Comparison of ENCODE assay signal across 1 cellular context in the genomic region with DNA sequence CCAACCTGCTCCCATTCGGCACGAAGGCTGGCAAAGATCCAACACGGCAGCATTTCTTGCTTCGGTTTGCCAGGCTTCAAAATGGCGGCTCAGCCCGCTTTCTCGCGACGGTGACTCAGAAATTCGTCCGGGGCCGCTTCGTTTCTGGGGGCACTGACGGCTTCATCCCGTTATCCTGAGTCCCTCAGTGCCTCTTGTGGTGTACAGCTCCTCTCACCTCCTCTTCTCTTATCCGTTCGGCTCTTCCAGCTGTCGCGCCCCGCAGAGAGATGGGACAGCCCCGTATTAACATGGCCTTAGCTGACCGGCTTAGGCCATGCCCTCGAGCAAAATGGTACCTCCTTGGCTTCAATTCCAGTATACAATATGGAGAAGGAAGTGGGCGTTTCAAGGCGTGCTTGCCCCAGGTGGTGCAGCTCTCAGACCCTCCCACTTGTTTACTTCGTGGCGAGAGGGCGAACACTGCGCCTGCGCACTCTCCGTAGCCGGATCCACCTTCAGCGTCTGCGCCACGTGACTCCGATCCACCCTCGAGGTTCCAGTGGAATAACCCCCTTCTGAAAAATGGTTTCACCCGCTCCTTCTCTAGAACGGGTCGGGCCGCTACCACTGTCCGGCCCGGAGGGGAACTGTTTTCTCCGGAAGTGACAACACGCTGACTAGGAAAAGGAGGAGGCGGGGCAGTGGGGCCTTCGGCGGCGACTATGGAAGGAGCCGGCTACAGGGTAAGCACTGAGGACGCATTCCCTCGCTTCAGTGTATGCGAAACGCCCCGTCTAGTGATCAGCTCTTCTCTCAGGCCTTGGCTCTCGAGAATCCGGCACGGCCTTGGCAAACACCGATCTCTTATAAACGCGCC.
A peak's percentile ranks its signal among the peaks of the same experiment; 100 is the strongest.
TF ChIP-seq lines count a peak whose summit lies in the region.

A gene (minus strand): TSS at position 336 of the 859 bp plus-strand sequence. CDS start 4,060 bp downstream, outside the sequence.
A gene (plus strand): TSS at position 683 of the 859 bp plus-strand sequence. CDS start 22 bp downstream, at position 705.

TF ChIP-seq in HepG2, 621 proteins besides CTCF, POLR2A, EP300 and RAD21 (continues in another document):
- no peak for TF ChIP-seq ZNF737 (CRISPR knock-in tag; IDR thresholded peaks at IDR 0.05; ENCODE audit: borderline replicate concordance)
- TF ChIP-seq, protein P1, sequence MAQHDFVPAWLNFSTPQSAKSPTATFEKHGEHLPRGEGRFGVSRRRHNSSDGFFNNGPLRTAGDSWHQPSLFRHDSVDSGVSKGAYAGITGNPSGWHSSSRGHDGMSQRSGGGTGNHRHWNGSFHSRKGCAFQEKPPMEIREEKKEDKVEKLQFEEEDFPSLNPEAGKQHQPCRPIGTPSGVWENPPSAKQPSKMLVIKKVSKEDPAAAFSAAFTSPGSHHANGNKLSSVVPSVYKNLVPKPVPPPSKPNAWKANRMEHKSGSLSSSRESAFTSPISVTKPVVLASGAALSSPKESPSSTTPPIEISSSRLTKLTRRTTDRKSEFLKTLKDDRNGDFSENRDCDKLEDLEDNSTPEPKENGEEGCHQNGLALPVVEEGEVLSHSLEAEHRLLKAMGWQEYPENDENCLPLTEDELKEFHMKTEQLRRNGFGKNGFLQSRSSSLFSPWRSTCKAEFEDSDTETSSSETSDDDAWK (CRISPR knock-in tag; IDR thresholded peaks at IDR 0.05) = no peak
- TF ChIP-seq SNAI1 (CRISPR knock-in tag; IDR thresholded peaks at IDR 0.05; ENCODE audit: borderline replicate concordance) = no peak
- TF ChIP-seq NKX3-1 (CRISPR knock-in tag; IDR thresholded peaks at IDR 0.05) = 0 out of 2 replicates have a peak, but pooled peaks have one; percentile 16
- TF ChIP-seq, protein P2, sequence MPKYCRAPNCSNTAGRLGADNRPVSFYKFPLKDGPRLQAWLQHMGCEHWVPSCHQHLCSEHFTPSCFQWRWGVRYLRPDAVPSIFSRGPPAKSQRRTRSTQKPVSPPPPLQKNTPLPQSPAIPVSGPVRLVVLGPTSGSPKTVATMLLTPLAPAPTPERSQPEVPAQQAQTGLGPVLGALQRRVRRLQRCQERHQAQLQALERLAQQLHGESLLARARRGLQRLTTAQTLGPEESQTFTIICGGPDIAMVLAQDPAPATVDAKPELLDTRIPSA (CRISPR knock-in tag; IDR thresholded peaks at IDR 0.05; ENCODE audit: borderline replicate concordance) = no peak; the same call in 1 of the 2 replicates
- 0 out of 2 replicates have a peak, but pooled peaks have one; percentile 4 for TF ChIP-seq ZNF644 (CRISPR knock-in tag; IDR thresholded peaks at IDR 0.05; ENCODE audit: low read depth)
- TF ChIP-seq BRCA1 (CRISPR knock-in tag; IDR thresholded peaks at IDR 0.05) = 0 out of 2 replicates have a peak, but pooled peaks have one; percentile 67
- no peak for TF ChIP-seq EHMT2 (IDR thresholded peaks at IDR 0.05; ENCODE audit: borderline replicate concordance, low read depth, low read length)
- peak; percentile 100 for TF ChIP-seq FOXK2 (IDR thresholded peaks at IDR 0.05)
- TF ChIP-seq YEATS4 (CRISPR knock-in tag; IDR thresholded peaks at IDR 0.05; ENCODE audit: borderline replicate concordance) = no peak
- TF ChIP-seq NFATC3 (CRISPR knock-in tag; IDR thresholded peaks at IDR 0.05) = no peak
- no peak for TF ChIP-seq ZNF816 (CRISPR knock-in tag; IDR thresholded peaks at IDR 0.05; ENCODE audit: borderline replicate concordance)
- TF ChIP-seq SMAD1 (CRISPR knock-in tag; IDR thresholded peaks at IDR 0.05; ENCODE audit: borderline replicate concordance, low read depth) = no peak
- no peak for TF ChIP-seq ZNF296 (CRISPR knock-in tag; conservative IDR thresholded peaks at IDR 0.05)
- 0 out of 2 replicates have a peak, but pooled peaks have one; percentile 5 for TF ChIP-seq ZSCAN12 (CRISPR knock-in tag; IDR thresholded peaks at IDR 0.05)
- TF ChIP-seq, protein P3, sequence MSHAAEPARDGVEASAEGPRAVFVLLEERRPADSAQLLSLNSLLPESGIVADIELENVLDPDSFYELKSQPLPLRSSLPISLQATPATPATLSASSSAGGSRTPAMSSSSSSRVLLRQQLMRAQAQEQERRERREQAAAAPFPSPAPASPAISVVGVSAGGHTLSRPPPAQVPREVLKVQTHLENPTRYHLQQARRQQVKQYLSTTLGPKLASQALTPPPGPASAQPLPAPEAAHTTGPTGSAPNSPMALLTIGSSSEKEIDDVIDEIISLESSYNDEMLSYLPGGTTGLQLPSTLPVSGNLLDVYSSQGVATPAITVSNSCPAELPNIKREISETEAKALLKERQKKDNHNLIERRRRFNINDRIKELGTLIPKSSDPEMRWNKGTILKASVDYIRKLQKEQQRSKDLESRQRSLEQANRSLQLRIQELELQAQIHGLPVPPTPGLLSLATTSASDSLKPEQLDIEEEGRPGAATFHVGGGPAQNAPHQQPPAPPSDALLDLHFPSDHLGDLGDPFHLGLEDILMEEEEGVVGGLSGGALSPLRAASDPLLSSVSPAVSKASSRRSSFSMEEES (CRISPR knock-in tag; IDR thresholded peaks at IDR 0.05) = peak; percentile 93
- TF ChIP-seq, protein P4, sequence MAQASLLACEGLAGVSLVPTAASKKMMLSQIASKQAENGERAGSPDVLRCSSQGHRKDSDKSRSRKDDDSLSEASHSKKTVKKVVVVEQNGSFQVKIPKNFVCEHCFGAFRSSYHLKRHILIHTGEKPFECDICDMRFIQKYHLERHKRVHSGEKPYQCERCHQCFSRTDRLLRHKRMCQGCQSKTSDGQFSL (CRISPR knock-in tag; IDR thresholded peaks at IDR 0.05) = no peak
- TF ChIP-seq, protein P5, sequence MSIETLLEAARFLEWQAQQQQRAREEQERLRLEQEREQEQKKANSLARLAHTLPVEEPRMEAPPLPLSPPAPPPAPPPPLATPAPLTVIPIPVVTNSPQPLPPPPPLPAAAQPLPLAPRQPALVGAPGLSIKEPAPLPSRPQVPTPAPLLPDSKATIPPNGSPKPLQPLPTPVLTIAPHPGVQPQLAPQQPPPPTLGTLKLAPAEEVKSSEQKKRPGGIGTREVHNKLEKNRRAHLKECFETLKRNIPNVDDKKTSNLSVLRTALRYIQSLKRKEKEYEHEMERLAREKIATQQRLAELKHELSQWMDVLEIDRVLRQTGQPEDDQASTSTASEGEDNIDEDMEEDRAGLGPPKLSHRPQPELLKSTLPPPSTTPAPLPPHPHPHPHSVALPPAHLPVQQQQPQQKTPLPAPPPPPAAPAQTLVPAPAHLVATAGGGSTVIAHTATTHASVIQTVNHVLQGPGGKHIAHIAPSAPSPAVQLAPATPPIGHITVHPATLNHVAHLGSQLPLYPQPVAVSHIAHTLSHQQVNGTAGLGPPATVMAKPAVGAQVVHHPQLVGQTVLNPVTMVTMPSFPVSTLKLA (IDR thresholded peaks at IDR 0.05) = peak; percentile 96
- no peak for TF ChIP-seq PTBP1 (IDR thresholded peaks at IDR 0.05; ENCODE audit: low read depth, low read length, poor library complexity, severe bottlenecking)
- TF ChIP-seq, protein P6, sequence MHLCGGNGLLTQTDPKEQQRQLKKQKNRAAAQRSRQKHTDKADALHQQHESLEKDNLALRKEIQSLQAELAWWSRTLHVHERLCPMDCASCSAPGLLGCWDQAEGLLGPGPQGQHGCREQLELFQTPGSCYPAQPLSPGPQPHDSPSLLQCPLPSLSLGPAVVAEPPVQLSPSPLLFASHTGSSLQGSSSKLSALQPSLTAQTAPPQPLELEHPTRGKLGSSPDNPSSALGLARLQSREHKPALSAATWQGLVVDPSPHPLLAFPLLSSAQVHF (CRISPR knock-in tag; IDR thresholded peaks at IDR 0.05) = no peak
- no peak for TF ChIP-seq ZNF879 (CRISPR knock-in tag; IDR thresholded peaks at IDR 0.05)
- peak; percentile 54; the same call in 1 of the 2 replicates for TF ChIP-seq ZNF589 (CRISPR knock-in tag; conservative IDR thresholded peaks at IDR 0.05)
- no peak for TF ChIP-seq ZNF780A (CRISPR knock-in tag; IDR thresholded peaks at IDR 0.05)
- TF ChIP-seq, protein P7, sequence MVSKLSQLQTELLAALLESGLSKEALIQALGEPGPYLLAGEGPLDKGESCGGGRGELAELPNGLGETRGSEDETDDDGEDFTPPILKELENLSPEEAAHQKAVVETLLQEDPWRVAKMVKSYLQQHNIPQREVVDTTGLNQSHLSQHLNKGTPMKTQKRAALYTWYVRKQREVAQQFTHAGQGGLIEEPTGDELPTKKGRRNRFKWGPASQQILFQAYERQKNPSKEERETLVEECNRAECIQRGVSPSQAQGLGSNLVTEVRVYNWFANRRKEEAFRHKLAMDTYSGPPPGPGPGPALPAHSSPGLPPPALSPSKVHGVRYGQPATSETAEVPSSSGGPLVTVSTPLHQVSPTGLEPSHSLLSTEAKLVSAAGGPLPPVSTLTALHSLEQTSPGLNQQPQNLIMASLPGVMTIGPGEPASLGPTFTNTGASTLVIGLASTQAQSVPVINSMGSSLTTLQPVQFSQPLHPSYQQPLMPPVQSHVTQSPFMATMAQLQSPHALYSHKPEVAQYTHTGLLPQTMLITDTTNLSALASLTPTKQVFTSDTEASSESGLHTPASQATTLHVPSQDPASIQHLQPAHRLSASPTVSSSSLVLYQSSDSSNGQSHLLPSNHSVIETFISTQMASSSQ (IDR thresholded peaks at IDR 0.05; ENCODE audit: low read depth) = no peak
- TF ChIP-seq, protein P7 (CRISPR knock-in tag; IDR thresholded peaks at IDR 0.05; ENCODE audit: borderline replicate concordance) = no peak
- TF ChIP-seq ZMYM2 (CRISPR knock-in tag; IDR thresholded peaks at IDR 0.05) = no peak
- peak; percentile 85 for TF ChIP-seq KAT8 (CRISPR knock-in tag; IDR thresholded peaks at IDR 0.05)
- TF ChIP-seq SKI (IDR thresholded peaks at IDR 0.05; ENCODE audit: partially characterized antibody) = no peak
- TF ChIP-seq HCFC1 (IDR thresholded peaks at IDR 0.05; ENCODE audit: low read depth, low read length) = peak; percentile 59
- TF ChIP-seq NPAS2 (CRISPR knock-in tag; IDR thresholded peaks at IDR 0.05; ENCODE audit: borderline replicate concordance) = no peak
- 0 out of 2 replicates have a peak, but pooled peaks have one; percentile 13 for TF ChIP-seq ZNF652 (CRISPR knock-in tag; IDR thresholded peaks at IDR 0.05; ENCODE audit: borderline replicate concordance, low read depth)
- TF ChIP-seq NR2C2 (CRISPR knock-in tag; IDR thresholded peaks at IDR 0.05; ENCODE audit: borderline replicate concordance) = peak; percentile 80
- no peak; the same call in 1 of the 2 replicates for TF ChIP-seq ZNF143 (CRISPR knock-in tag; IDR thresholded peaks at IDR 0.05)
- peak; percentile 98 for TF ChIP-seq ARNTL (CRISPR knock-in tag; IDR thresholded peaks at IDR 0.05)
- TF ChIP-seq, protein P8, sequence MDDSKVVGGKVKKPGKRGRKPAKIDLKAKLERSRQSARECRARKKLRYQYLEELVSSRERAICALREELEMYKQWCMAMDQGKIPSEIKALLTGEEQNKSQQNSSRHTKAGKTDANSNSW (CRISPR knock-in tag; IDR thresholded peaks at IDR 0.05; ENCODE audit: borderline replicate concordance) = 0 out of 2 replicates have a peak, but pooled peaks have one; percentile 8
- TF ChIP-seq CCAR2 (optimal IDR thresholded peaks at IDR 0.05; ENCODE audit: low read depth, low read length) = no peak
- TF ChIP-seq ZNF703 (CRISPR knock-in tag; IDR thresholded peaks at IDR 0.05; ENCODE audit: borderline replicate concordance) = no peak
- TF ChIP-seq, protein P9, sequence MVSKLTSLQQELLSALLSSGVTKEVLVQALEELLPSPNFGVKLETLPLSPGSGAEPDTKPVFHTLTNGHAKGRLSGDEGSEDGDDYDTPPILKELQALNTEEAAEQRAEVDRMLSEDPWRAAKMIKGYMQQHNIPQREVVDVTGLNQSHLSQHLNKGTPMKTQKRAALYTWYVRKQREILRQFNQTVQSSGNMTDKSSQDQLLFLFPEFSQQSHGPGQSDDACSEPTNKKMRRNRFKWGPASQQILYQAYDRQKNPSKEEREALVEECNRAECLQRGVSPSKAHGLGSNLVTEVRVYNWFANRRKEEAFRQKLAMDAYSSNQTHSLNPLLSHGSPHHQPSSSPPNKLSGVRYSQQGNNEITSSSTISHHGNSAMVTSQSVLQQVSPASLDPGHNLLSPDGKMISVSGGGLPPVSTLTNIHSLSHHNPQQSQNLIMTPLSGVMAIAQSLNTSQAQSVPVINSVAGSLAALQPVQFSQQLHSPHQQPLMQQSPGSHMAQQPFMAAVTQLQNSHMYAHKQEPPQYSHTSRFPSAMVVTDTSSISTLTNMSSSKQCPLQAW (CRISPR knock-in tag; IDR thresholded peaks at IDR 0.05) = peak; percentile 55
- no peak; the same call in 1 of the 2 replicates for TF ChIP-seq ZSCAN30 (CRISPR knock-in tag; IDR thresholded peaks at IDR 0.05)
- no peak for TF ChIP-seq ZNF326 (CRISPR knock-in tag; IDR thresholded peaks at IDR 0.05; ENCODE audit: borderline replicate concordance)
- TF ChIP-seq, protein P10, sequence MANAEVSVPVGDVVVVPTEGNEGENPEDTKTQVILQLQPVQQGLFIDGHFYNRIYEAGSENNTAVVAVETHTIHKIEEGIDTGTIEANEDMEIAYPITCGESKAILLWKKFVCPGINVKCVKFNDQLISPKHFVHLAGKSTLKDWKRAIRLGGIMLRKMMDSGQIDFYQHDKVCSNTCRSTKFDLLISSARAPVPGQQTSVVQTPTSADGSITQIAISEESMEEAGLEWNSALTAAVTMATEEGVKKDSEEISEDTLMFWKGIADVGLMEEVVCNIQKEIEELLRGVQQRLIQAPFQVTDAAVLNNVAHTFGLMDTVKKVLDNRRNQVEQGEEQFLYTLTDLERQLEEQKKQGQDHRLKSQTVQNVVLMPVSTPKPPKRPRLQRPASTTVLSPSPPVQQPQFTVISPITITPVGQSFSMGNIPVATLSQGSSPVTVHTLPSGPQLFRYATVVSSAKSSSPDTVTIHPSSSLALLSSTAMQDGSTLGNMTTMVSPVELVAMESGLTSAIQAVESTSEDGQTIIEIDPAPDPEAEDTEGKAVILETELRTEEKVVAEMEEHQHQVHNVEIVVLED (CRISPR knock-in tag; IDR thresholded peaks at IDR 0.05; ENCODE audit: borderline replicate concordance) = peak; percentile 70; the same call in 1 of the 2 replicates
- no peak for TF ChIP-seq ZKSCAN1 (IDR thresholded peaks at IDR 0.05; ENCODE audit: low read length)
- TF ChIP-seq, protein P11, sequence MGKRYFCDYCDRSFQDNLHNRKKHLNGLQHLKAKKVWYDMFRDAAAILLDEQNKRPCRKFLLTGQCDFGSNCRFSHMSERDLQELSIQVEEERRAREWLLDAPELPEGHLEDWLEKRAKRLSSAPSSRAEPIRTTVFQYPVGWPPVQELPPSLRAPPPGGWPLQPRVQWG (CRISPR knock-in tag; IDR thresholded peaks at IDR 0.05; ENCODE audit: borderline replicate concordance, low read depth) = no peak
- peak; percentile 6; the same call in 1 of the 2 replicates for TF ChIP-seq RXRB (CRISPR knock-in tag; IDR thresholded peaks at IDR 0.05; ENCODE audit: borderline replicate concordance)
- no peak for TF ChIP-seq RFX3 (CRISPR knock-in tag; IDR thresholded peaks at IDR 0.05)
- no peak for TF ChIP-seq ZNF558 (CRISPR knock-in tag; IDR thresholded peaks at IDR 0.05; ENCODE audit: borderline replicate concordance)
- peak; percentile 25; the same call in 1 of the 2 replicates for TF ChIP-seq SPEN (CRISPR knock-in tag; IDR thresholded peaks at IDR 0.05; ENCODE audit: low read depth)
